In the genomic region with DNA sequence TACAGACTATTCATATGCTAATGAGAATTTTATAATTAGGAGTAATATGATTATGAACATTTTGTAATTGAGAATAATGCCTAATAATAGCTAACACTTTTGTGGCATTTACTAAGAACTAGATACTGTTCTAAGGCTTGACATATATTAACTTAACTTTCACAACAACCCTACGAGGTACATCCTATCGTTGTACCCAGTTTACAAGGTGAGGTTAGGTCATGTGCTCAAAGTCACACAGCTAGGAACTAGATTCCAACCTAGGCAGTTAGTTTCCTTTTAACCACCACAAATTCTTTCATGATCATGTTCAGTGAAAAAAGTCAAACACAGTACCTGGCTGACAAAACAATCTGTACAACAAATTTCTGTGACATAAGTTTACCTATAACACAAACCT, we compare ENCODE assay signal across 30 cellular contexts.
"Had no signal": no experiment of that assay in that cellular context is flagged by ENCODE, and none has a peak within 500 bp of the region (broad histone marks: within the 10 kb centered on the region; RNA-seq: fewer than 3 reads in every experiment).

No MANE protein-coding gene starts in this region.

- FAIRE-seq: bronchial epithelial cell, RCC 7860 had no signal

- H3K27me3 ChIP-seq: MG63, SJCRH30 had no signal

- ATAC-seq: activated CD8-positive, alpha-beta memory T cell treated with anti-CD3 and anti-CD28 coated beads, Interleukin-2, amount 10 ng/mL, durations not matched to agents 7 days and 5 days; activated naive CD8-positive, alpha-beta T cell treated with anti-CD3 and anti-CD28 coated beads, Interleukin-2, amount 50 U/mL, for 24 hours had no signal

- H3K27ac ChIP-seq: RWPE1, SJCRH30, SK-N-MC, WERI-Rb-1 had no signal

- H3K4me3 ChIP-seq: MG63, SJCRH30, SK-N-MC had no signal

- DNase-seq: activated CD4-positive, alpha-beta memory T cell treated with anti-CD3 and anti-CD28 coated beads, Interleukin-2, amount 10 ng/mL, durations not matched to agents 7 days and 5 days; activated CD4-positive, alpha-beta T cell treated with anti-CD3 and anti-CD28 coated beads for 1 hour; activated CD4-positive, alpha-beta T cell treated with anti-CD3 and anti-CD28 coated beads for 48 hours; activated CD4-positive, CD25-positive, alpha-beta regulatory T cell; activated CD8-positive, alpha-beta memory T cell treated with anti-CD3 and anti-CD28 coated beads for 24 hours; activated CD8-positive, alpha-beta memory T cell treated with anti-CD3 and anti-CD28 coated beads, Interleukin-2, amount 10 ng/mL, durations not matched to agents 7 days and 5 days; activated CD8-positive, alpha-beta memory T cell treated with anti-CD3 and anti-CD28 coated beads, Interleukin-2, amount 50 U/mL, for 48 hours; activated effector memory CD4-positive, alpha-beta T cell treated with Interleukin-2 at 50 U/mL for 16 hours; activated naive CD4-positive, alpha-beta T cell treated with anti-CD3 and anti-CD28 coated beads, Interleukin-2, amount 10 ng/mL, durations not matched to agents 7 days and 5 days; activated naive CD8-positive, alpha-beta T cell treated with anti-CD3 and anti-CD28 coated beads, Interleukin-2, amount 50 U/mL, for 24 hours; activated T-cell treated with anti-CD3 and anti-CD28 coated beads, Interleukin-2, amount 50 U/mL, for 48 hours; anterior cingulate cortex; central memory CD4-positive, alpha-beta T cell; Kasumi-1; MG63; NCI-H1048; NCI-H1105 treated with DMSO at 0.1 percent for 48 hours; NCI-H1436; NCI-H1694 treated with DMSO at 0.1 percent for 48 hours; NCI-H2029; NCI-H345; NCI-H524 treated with DMSO at 0.1 percent for 48 hours; Right ventricle myocardium superior; SJCRH30; T1000; WERI-Rb-1 had no signal

- H3K36me3 ChIP-seq: MG63, SJCRH30, WERI-Rb-1 had no signal
